Comparison of ENCODE assay signal across 8 cellular contexts in genomic region chr6:80106418-80107235, GRCh38. TPM values are rescaled to one million over a fixed set of nuclear protein-coding genes. Genes with fewer than 3 reads are reported as not detected.
DNase-seq lines count a peak whose midpoint lies in the region; ATAC-seq, FAIRE-seq and TF ChIP-seq lines count a peak whose summit lies in the region.

Gene BCKDHB (plus strand): TSS chr6:80106671. CDS start chr6:80106694, 23 bp downstream.

- DNase-seq in CD14-positive monocyte (ENCODE audit: low spot score) (peak; percentile 99), NCI-H82 (lab: John Stamatoyannopoulos, UW) (peak; percentile 98), dermis microvascular lymphatic vessel endothelial cell (ENCODE audit: low read depth in 2 of 2) (peak; percentile 94 to 98), HepG2 (ENCODE audit: low spot score) (peak; percentile 98)
- peak; percentile 97 to 98 for DNase-seq in activated CD4-positive, alpha-beta T cell treated with anti-CD3 and anti-CD28 coated beads, Interleukin-2, amount 50 U/mL, for 48 hours
- peak; percentile 95 for DNase-seq in stimulated activated CD4-positive, alpha-beta T cell treated with anti-CD3 and anti-CD28 coated beads, Interleukin-4, amount 100 ng/mL, for 1 hour

- intact Hi-C loops in CD14-positive monocyte (cut with micrococcal nuclease): loop anchor here (5.0 kb wide), 2 partner anchors 104 to 1641 kb away; partner anchors contain the start of gene TTK (in 2 of the 2)
- intact Hi-C loops in HepG2 (cut with micrococcal nuclease; ENCODE audit: unreplicated experiment): loop anchor here (2.0 to 5.0 kb wide), 2 partner anchors 89 to 102 kb away; partner anchors contain the start of gene TTK

- 2% methylated on average over 15 of the region's 56 CpGs for WGBS in HepG2 (ENCODE audit: low lambda C conversion rate)

- TF ChIP-seq POLR2A in HepG2 (IDR thresholded peaks at IDR 0.05; ENCODE audit: insufficient read depth in 1 of 2, low read depth in 2 of 2, low read length in 2 of 2): peak; percentile 92 to 94

- TSS peak; percentile 64 for BruUV-seq in HepG2 (replicated peaks; lab: Mats Ljungman, UMichigan)

- peak within 1 kb of the TSS; percentile 72 to 96 (median 93) for H3K4me3 ChIP-seq in HepG2 (replicated peaks in 1 of 3; ENCODE audit: insufficient read depth in 1 of 3, low read depth in 2 of 3, low read length in 3 of 3)

- H3K27me3 ChIP-seq in HepG2 (ENCODE audit: control insufficient read depth in 1 of 2, insufficient read depth in 2 of 2, low read length in 2 of 2): no peaks in the 10 kb centered on the region; a peak in 1 of 5 replicates

- peak within 1 kb of the TSS; percentile 41 to 90 (median 81) for H3K27ac Mint-ChIP-seq in CD14-positive monocyte

- H3K9me3 Mint-ChIP-seq in CD14-positive monocyte: peaks cover 0 to 4% (median 0%) of the 10 kb centered on the region in 7 donors

- H3K4me3 Mint-ChIP-seq in CD14-positive monocyte: peak within 1 kb of the TSS; percentile 87 to 97

- no peaks in the 10 kb centered on the region for H3K36me3 Mint-ChIP-seq in CD14-positive monocyte

- peak within 1 kb of the TSS; percentile 84 for H3K9ac ChIP-seq in HepG2 (ENCODE audit: insufficient read depth, low read depth, low read length)

- H3K27ac ChIP-seq in HepG2 (ENCODE audit: extremely low read length, insufficient read depth, low read length): peak within 1 kb of the TSS; percentile 72

- no peak for TF ChIP-seq CTCF in CD14-positive monocyte (IDR thresholded peaks at IDR 0.05)
- no peak; the same call in 1 of the 2 replicates for TF ChIP-seq CTCF in HepG2 (CRISPR knock-in tag; IDR thresholded peaks at IDR 0.05)

- POLR2A ChIA-PET in HepG2 (lab: Yijun Ruan, JAX): interaction anchor here (1.0 to 1.5 kb wide), 6 partner anchors 8 to 158 kb away, joined by 4 to 9 read pairs (median 5); no protein-coding TSS in a partner anchor

- peak within 1 kb of the TSS; percentile 89 for H3K4me2 ChIP-seq in HepG2 (ENCODE audit: low read depth, low read length)

- peaks cover 3 to 6% (median 5%) of the 10 kb centered on the region in 3 donors for H3K27me3 Mint-ChIP-seq in CD14-positive monocyte (ENCODE audit: low read depth in 3 of 3)

- peak; percentile 99 for ATAC-seq in GM19397 (IDR thresholded peaks at IDR 0.05; ENCODE audit: unreplicated experiment)
- ATAC-seq in HG03571 (IDR thresholded peaks at IDR 0.05; ENCODE audit: unreplicated experiment): peak; percentile 99
- ATAC-seq in HepG2: peak; percentile 99

- in situ Hi-C loops in HepG2 (cut with HindIII; ENCODE audit: extremely low pct_ligation_motif_present, low pct_unique_long_range_greater_than_20kb): no loop called here

- CTCF ChIA-PET in HepG2 (lab: Yijun Ruan, JAX; ENCODE audit: low intra/inter-chr PET ratio, low total read pairs): no interaction called here

- H4K20me1 ChIP-seq in HepG2 (ENCODE audit: insufficient read depth, low read length): no peaks in the 10 kb centered on the region

- TF ChIP-seq RAD21 in HepG2 (CRISPR knock-in tag; IDR thresholded peaks at IDR 0.05): 0 out of 2 replicates have a peak, but pooled peaks have one; percentile 28

- no peaks in the 10 kb centered on the region for H3K79me2 ChIP-seq in HepG2 (ENCODE audit: insufficient read depth, low read length)

- peak within 1 kb of the TSS; percentile 82 for H2AFZ ChIP-seq in HepG2 (ENCODE audit: low read length)

- TF ChIP-seq EP300 in HepG2 (IDR thresholded peaks at IDR 0.05; ENCODE audit: low read depth in 2 of 2, low read length in 2 of 2) (no peak), HepG2 (CRISPR knock-in tag; IDR thresholded peaks at IDR 0.05; ENCODE audit: borderline replicate concordance) (no peak)

- H3K9me3 ChIP-seq in HepG2 (ENCODE audit: low read length): no peaks in the 10 kb centered on the region

- peaks cover 27% of the 10 kb centered on the region for H3K4me1 ChIP-seq in HepG2 (ENCODE audit: insufficient read depth, low read length)

- no peaks in the 10 kb centered on the region for H3K36me3 ChIP-seq in HepG2 (replicated peaks in 1 of 2; ENCODE audit: control insufficient read depth in 1 of 2, insufficient read depth in 2 of 2, low read length in 2 of 2)

- peaks cover 15% of the 10 kb centered on the region for H3K4me1 Mint-ChIP-seq in CD14-positive monocyte

- FAIRE-seq in HepG2 (lab: Jason Lieb, UNC): peak; percentile 97

TF ChIP-seq in HepG2, 621 proteins besides CTCF, POLR2A, EP300 and RAD21 (continues in another document):
- no peak; the same call in 1 of the 2 replicates for TF ChIP-seq ZNF441 (CRISPR knock-in tag; IDR thresholded peaks at IDR 0.05; ENCODE audit: borderline replicate concordance)
- no peak for TF ChIP-seq HNRNPK (IDR thresholded peaks at IDR 0.05; ENCODE audit: low read depth, low read length, poor library complexity, severe bottlenecking)
- peak; percentile 56; the same call in 1 of the 2 replicates for TF ChIP-seq FOXK1 (CRISPR knock-in tag; IDR thresholded peaks at IDR 0.05; ENCODE audit: borderline replicate concordance, low read depth)
- peak; percentile 68; the same call in 1 of the 2 replicates for TF ChIP-seq ZNF264 (CRISPR knock-in tag; IDR thresholded peaks at IDR 0.05)
- TF ChIP-seq TCF7L2 (IDR thresholded peaks at IDR 0.05; ENCODE audit: low read depth, low read length): no peak
- TF ChIP-seq CCAR2 (optimal IDR thresholded peaks at IDR 0.05; ENCODE audit: low read depth, low read length): no peak
- TF ChIP-seq ZNF24 (IDR thresholded peaks at IDR 0.05): no peak
- TF ChIP-seq RFXANK (CRISPR knock-in tag; IDR thresholded peaks at IDR 0.05): 0 out of 2 replicates have a peak, but pooled peaks have one; percentile 24
- TF ChIP-seq ZNF232 (CRISPR knock-in tag; IDR thresholded peaks at IDR 0.05; ENCODE audit: borderline replicate concordance): no peak
- peak; percentile 79; the same call in 1 of the 2 replicates for TF ChIP-seq YEATS2 (CRISPR knock-in tag; IDR thresholded peaks at IDR 0.05; ENCODE audit: borderline replicate concordance)
- TF ChIP-seq BHLHE40 (IDR thresholded peaks at IDR 0.05; ENCODE audit: low read length): 0 out of 2 replicates have a peak, but pooled peaks have one; percentile 5
- TF ChIP-seq NCOA1 (CRISPR knock-in tag; IDR thresholded peaks at IDR 0.05): no peak
- 0 out of 2 replicates have a peak, but pooled peaks have one; percentile 29 for TF ChIP-seq LBX2 (CRISPR knock-in tag; IDR thresholded peaks at IDR 0.05; ENCODE audit: borderline replicate concordance)
- TF ChIP-seq HMG20B (CRISPR knock-in tag; conservative IDR thresholded peaks at IDR 0.05): no peak
- TF ChIP-seq NCOA5 (CRISPR knock-in tag; IDR thresholded peaks at IDR 0.05): no peak
- TF ChIP-seq SRSF1 (optimal IDR thresholded peaks at IDR 0.05; ENCODE audit: low read depth, low read length): no peak
- peak; percentile 60; the same call in 1 of the 2 replicates for TF ChIP-seq GATA4 (IDR thresholded peaks at IDR 0.05; ENCODE audit: borderline replicate concordance, low read depth)
- TF ChIP-seq KDM5B (CRISPR knock-in tag; IDR thresholded peaks at IDR 0.05; ENCODE audit: borderline replicate concordance): peak; percentile 84
- TF ChIP-seq NR2F1 (CRISPR knock-in tag; IDR thresholded peaks at IDR 0.05): no peak
- 0 out of 2 replicates have a peak, but pooled peaks have one; percentile 9 for TF ChIP-seq MEIS1 (CRISPR knock-in tag; IDR thresholded peaks at IDR 0.05; ENCODE audit: borderline replicate concordance)
- TF ChIP-seq ZNF430 (CRISPR knock-in tag; IDR thresholded peaks at IDR 0.05): peak; percentile 88; the same call in 1 of the 2 replicates
- TF ChIP-seq ZNF510 (CRISPR knock-in tag; IDR thresholded peaks at IDR 0.05; ENCODE audit: low read depth): 0 out of 2 replicates have a peak, but pooled peaks have one; percentile 50
- TF ChIP-seq ZNF577 (CRISPR knock-in tag; IDR thresholded peaks at IDR 0.05; ENCODE audit: borderline replicate concordance, low read depth): no peak

RNA-seq across cellular contexts. Expression of gene BCKDHB, which starts in this region (rescaled TPM):
- polyA plus RNA-seq in CD14-positive monocyte: 1 to 10 TPM; 4.0 to 4.6 TPM
- total RNA-seq in dermis microvascular lymphatic vessel endothelial cell: 7.7 and 8.6 TPM in 2 replicates
- total RNA-seq in HepG2 (2016; rRNA removed; fragmentation: Illumina TruSeq; extraction: Trizol): 13.6 and 17.0 TPM in 2 replicates
- total RNA-seq in HepG2 (2016; cell fraction: cytosol; rRNA removed; fragmentation: Illumina TruSeq; extraction: Trizol; ENCODE audit: low read depth): 3.3 and 5.4 TPM in 2 replicates
- total RNA-seq in HepG2 (2016; cell fraction: insoluble cytoplasmic fraction; rRNA removed; fragmentation: Illumina TruSeq; extraction: Trizol): 13.3 and 15.8 TPM in 2 replicates
- total RNA-seq in HepG2 (2016; cell fraction: membrane; rRNA removed; fragmentation: Illumina TruSeq; extraction: Trizol): 3.3 and 3.4 TPM in 2 replicates
- total RNA-seq in HepG2 (2016; cell fraction: nucleus; rRNA removed; fragmentation: Illumina TruSeq; extraction: Trizol): 24.3 and 24.4 TPM in 2 replicates
- 7.1 and 10.8 TPM in 2 replicates for polyA plus RNA-seq in HepG2 (2011; rRNA removed)
- polyA plus RNA-seq in HepG2 (2011; cell fraction: cytosol; rRNA removed): 5.0 and 7.0 TPM in 2 replicates
- 3.3 and 3.6 TPM in 2 replicates for polyA plus RNA-seq in HepG2 (2011; cell fraction: nucleus; rRNA removed)
- 4.7 and 6.3 TPM in 2 replicates for polyA plus RNA-seq in HepG2 (2012)
- 1.2 and 1.4 TPM in 2 replicates for polyA plus RNA-seq in HepG2 (2016; cell fraction: cytosol; fragmentation: Illumina TruSeq; extraction: Trizol; ENCODE audit: low read depth)
- 19.7 and 20.6 TPM in 2 replicates for polyA plus RNA-seq in HepG2 (2016; cell fraction: insoluble cytoplasmic fraction; fragmentation: Illumina TruSeq; extraction: Trizol; ENCODE audit: low read depth)
- polyA plus RNA-seq in HepG2 (2016; cell fraction: membrane; fragmentation: Illumina TruSeq; extraction: Trizol; ENCODE audit: low read depth): 3.2 and 4.0 TPM in 2 replicates
- 8.6 and 11.4 TPM in 2 replicates for polyA plus RNA-seq in HepG2 (2016; cell fraction: nucleus; fragmentation: Illumina TruSeq; extraction: Trizol; ENCODE audit: insufficient read depth, low read depth)
- polyA minus RNA-seq in HepG2 (2011; rRNA and poly(A)+ RNA removed; ENCODE audit: low replicate concordance): 4.7 and 5.4 TPM in 2 replicates
- polyA minus RNA-seq in HepG2 (2011; cell fraction: cytosol; rRNA and poly(A)+ RNA removed): 4.5 and 5.4 TPM in 2 replicates
- polyA minus RNA-seq in HepG2 (2011; cell fraction: nucleus; rRNA and poly(A)+ RNA removed): 21.6 and 28.8 TPM in 2 replicates

Comparison
In these comparisons a context has a peak if more than half of its experiments do, and no peak if none do; other contexts are left out.
1. Peak in every context shown above with its lines: DNase-seq, ATAC-seq, H3K4me3 ChIP-seq and H3K27ac ChIP-seq.